11 cellular contexts compared by ENCODE assay signal in genomic region chr3:71360170-71360569, GRCh38.
A peak's percentile ranks its signal among the peaks of the same experiment; 100 is the strongest.
DNase-seq lines count a peak whose midpoint lies in the region; ATAC-seq and TF ChIP-seq lines count a peak whose summit lies in the region.
"Had no signal": no experiment of that assay in that cellular context is flagged by ENCODE, and none has a peak within 500 bp of the region (broad histone marks: within the 10 kb centered on the region; RNA-seq: fewer than 3 reads in every experiment).

No MANE protein-coding gene starts in this region.

- intact Hi-C loops in sciatic nerve (cut with DNase I): loop anchor here (5.0 kb wide), 1 partner anchor 573 kb away; no protein-coding TSS in a partner anchor

- no peaks in the 10 kb centered on the region for H3K27me3 ChIP-seq in SU-DHL-6 (ENCODE audit: low read length)
- H3K27me3 ChIP-seq: vagina had no signal

- peaks cover 92% of the 10 kb centered on the region for H3K4me1 Mint-ChIP-seq in activated T-cell treated with anti-CD3 and anti-CD28 coated beads, Interleukin-2, amount 50 U/mL, for 72 hours (ENCODE audit: low read depth)

- H3K9ac ChIP-seq in SU-DHL-6 (ENCODE audit: low read length): no peak overlapping the region
- H3K9ac ChIP-seq: KMS-11 had no signal

- peak; percentile 54 to 59 for ATAC-seq in activated T-cell treated with anti-CD3 and anti-CD28 coated beads, Interleukin-2, amount 50 U/mL, for 72 hours (replicated peaks in 1 of 2)
- peak; percentile 30 for ATAC-seq in HG02840 (IDR thresholded peaks at IDR 0.05; ENCODE audit: low FRiP score, unreplicated experiment)
- ATAC-seq in sciatic nerve: no peak
- no peak for ATAC-seq in GM18519 (IDR thresholded peaks at IDR 0.05; ENCODE audit: low FRiP score, unreplicated experiment)
- ATAC-seq: lower lobe of right lung had no signal

- no peaks in the 10 kb centered on the region for H3K27me3 Mint-ChIP-seq in activated T-cell treated with anti-CD3 and anti-CD28 coated beads, Interleukin-2, amount 50 U/mL, for 72 hours (ENCODE audit: low read depth)

- peak overlapping the region; percentile 49 to 91 for H3K4me3 Mint-ChIP-seq in activated T-cell treated with anti-CD3 and anti-CD28 coated beads, Interleukin-2, amount 50 U/mL, for 72 hours

- H3K79me2 ChIP-seq in SU-DHL-6 (ENCODE audit: insufficient read depth, low read length): no peaks in the 10 kb centered on the region

- H3K27ac ChIP-seq in SU-DHL-6 (ENCODE audit: low read depth, low read length): no peak overlapping the region
- H3K27ac ChIP-seq: KMS-11, lower lobe of right lung, vagina had no signal

- no peaks in the 10 kb centered on the region for H3K9me2 ChIP-seq in SU-DHL-6 (replicated peaks; ENCODE audit: insufficient read depth, low read length)

- H3F3A ChIP-seq in SU-DHL-6 (ENCODE audit: insufficient read depth): no peaks in the 10 kb centered on the region

- no peak overlapping the region for H2AFZ ChIP-seq in SU-DHL-6 (ENCODE audit: low read depth, low read length, severe bottlenecking)

- H3K4me3 ChIP-seq in SU-DHL-6 (ENCODE audit: insufficient read depth, low read length, poor library complexity, severe bottlenecking): no peak overlapping the region
- H3K4me3 ChIP-seq: lower lobe of right lung, vagina had no signal

- H3K4me2 ChIP-seq in SU-DHL-6 (ENCODE audit: low read depth, low read length, poor library complexity, severe bottlenecking): peak overlapping the region; percentile 11
- H3K4me2 ChIP-seq: KMS-11 had no signal

- H3K36me3 ChIP-seq in SU-DHL-6 (ENCODE audit: low read length): no peaks in the 10 kb centered on the region

- H3K9me3 Mint-ChIP-seq in activated T-cell treated with anti-CD3 and anti-CD28 coated beads, Interleukin-2, amount 50 U/mL, for 72 hours: no peaks in the 10 kb centered on the region

- no peak for TF ChIP-seq CTCF in SU-DHL-6 (IDR thresholded peaks at IDR 0.05; ENCODE audit: insufficient read depth, low read length, poor library complexity, severe bottlenecking)

- H3K9me3 ChIP-seq in SU-DHL-6 (ENCODE audit: insufficient read depth, low read length): no peaks in the 10 kb centered on the region
- H3K9me3 ChIP-seq: lower lobe of right lung, vagina had no signal

- DNase-seq in activated T-cell treated with anti-CD3 and anti-CD28 coated beads, Interleukin-2, amount 50 U/mL, for 72 hours: peak; percentile 28 to 31
- no peak for DNase-seq in activated T-cell treated with anti-CD3 and anti-CD28 coated beads, Interleukin-2, amount 50 U/mL, for 1 hour
- peak; percentile 13 for DNase-seq in stimulated activated naive CD4-positive, alpha-beta T cell treated with Interleukin-2 at 50 U/mL for 16 hours (lab: John Stamatoyannopoulos, UW)
- DNase-seq in SW480 (ENCODE audit: low spot score) (no peak), sciatic nerve (ENCODE audit: low spot score) (no peak)
- DNase-seq: lower lobe of right lung had no signal

- no peaks in the 10 kb centered on the region for H4K20me1 ChIP-seq in SU-DHL-6 (ENCODE audit: low read depth, low read length)

- H3K36me3 Mint-ChIP-seq in activated T-cell treated with anti-CD3 and anti-CD28 coated beads, Interleukin-2, amount 50 U/mL, for 72 hours (ENCODE audit: insufficient read depth in 2 of 2): peaks cover 0 to 2% of the 10 kb centered on the region in 2 donors

- peak overlapping the region; percentile 97 for H3K27ac Mint-ChIP-seq in activated T-cell treated with anti-CD3 and anti-CD28 coated beads, Interleukin-2, amount 50 U/mL, for 72 hours

Comparison
In these comparisons a context has a peak if more than half of its experiments do, and no peak if none do; other contexts are left out.
1. DNase-seq: peak in activated T-cell treated with anti-CD3 and anti-CD28 coated beads, Interleukin-2, amount 50 U/mL, for 72 hours (2 of 2) and stimulated activated naive CD4-positive, alpha-beta T cell treated with Interleukin-2 at 50 U/mL for 16 hours (single experiment); none in activated T-cell treated with anti-CD3 and anti-CD28 coated beads, Interleukin-2, amount 50 U/mL, for 1 hour (single experiment), SW480 (single experiment) and sciatic nerve (single experiment).
2. ATAC-seq: peak in activated T-cell treated with anti-CD3 and anti-CD28 coated beads, Interleukin-2, amount 50 U/mL, for 72 hours (2 of 2) and HG02840 (single experiment); none in sciatic nerve (single experiment) and GM18519 (single experiment).